Comparison of ENCODE assay signal across 1 cellular context in genomic region chr7:27169658-27170493, GRCh38.
TF ChIP-seq lines count a peak whose summit lies in the region.

No MANE protein-coding gene starts in this region.

TF ChIP-seq in HEK293, 187 proteins besides CTCF, POLR2A, EP300 and RAD21 (continued from another document and continues in another):
- TF ChIP-seq ZNF26 (tag by site-specific recombination; IDR thresholded peaks at IDR 0.05) (no peak), SALL2 (tag by site-specific recombination; IDR thresholded peaks at IDR 0.05; ENCODE audit: borderline replicate concordance) (no peak), HOXC10 (CRISPR knock-in tag; IDR thresholded peaks at IDR 0.05) (no peak), ZNF544 (tag by site-specific recombination; IDR thresholded peaks at IDR 0.05) (no peak), PRDM10 (tag by site-specific recombination; IDR thresholded peaks at IDR 0.05) (peak; percentile 72; the same call in 1 of the 2 replicates), ATF2 (tag by site-specific recombination; IDR thresholded peaks at IDR 0.05; ENCODE audit: low read depth) (no peak), SP3 (tag by site-specific recombination; IDR thresholded peaks at IDR 0.05) (0 out of 2 replicates have a peak, but pooled peaks have one; percentile 19), ZSCAN4 (tag by site-specific recombination; IDR thresholded peaks at IDR 0.05) (no peak), ZNF48 (tag by site-specific recombination; IDR thresholded peaks at IDR 0.05) (no peak), ZNF768 (tag by site-specific recombination; IDR thresholded peaks at IDR 0.05) (no peak), ZNF621 (tag by site-specific recombination; IDR thresholded peaks at IDR 0.05) (no peak), ZNF248 (tag by site-specific recombination; IDR thresholded peaks at IDR 0.05) (no peak), YY1 (tag by site-specific recombination; IDR thresholded peaks at IDR 0.05) (no peak), ZNF664 (tag by site-specific recombination; IDR thresholded peaks at IDR 0.05) (no peak), ZNF266 (tag by site-specific recombination; IDR thresholded peaks at IDR 0.05; ENCODE audit: low read depth) (no peak), ZNF610 (tag by site-specific recombination; IDR thresholded peaks at IDR 0.05; ENCODE audit: borderline replicate concordance) (no peak), ZBTB17 (tag by site-specific recombination; IDR thresholded peaks at IDR 0.05) (peak; percentile 53; the same call in 1 of the 2 replicates), ZNF561 (tag by site-specific recombination; IDR thresholded peaks at IDR 0.05; ENCODE audit: borderline replicate concordance) (no peak), ZNF239 (tag by site-specific recombination; IDR thresholded peaks at IDR 0.05) (no peak), KLF1 (tag by site-specific recombination; IDR thresholded peaks at IDR 0.05) (no peak), ZNF571 (tag by site-specific recombination; IDR thresholded peaks at IDR 0.05) (no peak), GLI4 (tag by site-specific recombination; IDR thresholded peaks at IDR 0.05) (no peak), ZBTB48 (tag by site-specific recombination; IDR thresholded peaks at IDR 0.05) (peak; percentile 37; the same call in 1 of the 2 replicates), ZNF423 (tag by site-specific recombination; IDR thresholded peaks at IDR 0.05) (no peak), ZSCAN18 (tag by site-specific recombination; IDR thresholded peaks at IDR 0.05) (no peak), ZNF548 (tag by site-specific recombination; IDR thresholded peaks at IDR 0.05) (no peak), HOXD13 (CRISPR knock-in tag; IDR thresholded peaks at IDR 0.05; ENCODE audit: borderline replicate concordance) (no peak), KLF7 (tag by site-specific recombination; IDR thresholded peaks at IDR 0.05; ENCODE audit: borderline replicate concordance) (0 out of 2 replicates have a peak, but pooled peaks have one; percentile 33), ZNF654 (tag by site-specific recombination; IDR thresholded peaks at IDR 0.05; ENCODE audit: low read depth) (no peak), ZNF692 (tag by site-specific recombination; IDR thresholded peaks at IDR 0.05) (no peak), BCL11B (tag by site-specific recombination; IDR thresholded peaks at IDR 0.05; ENCODE audit: low read depth) (peak; percentile 58; the same call in 1 of the 2 replicates), ZNF292 (tag by site-specific recombination; IDR thresholded peaks at IDR 0.05; ENCODE audit: borderline replicate concordance, low read depth) (no peak), GLIS2 (tag by site-specific recombination; IDR thresholded peaks at IDR 0.05) (peak; percentile 92), ZNF677 (tag by site-specific recombination; IDR thresholded peaks at IDR 0.05) (no peak), ZNF623 (tag by site-specific recombination; IDR thresholded peaks at IDR 0.05) (no peak), TSHZ1 (tag by site-specific recombination; IDR thresholded peaks at IDR 0.05; ENCODE audit: borderline replicate concordance) (no peak), ZNF626 (tag by site-specific recombination; IDR thresholded peaks at IDR 0.05) (no peak), ZSCAN30 (tag by site-specific recombination; IDR thresholded peaks at IDR 0.05) (0 out of 2 replicates have a peak, but pooled peaks have one; percentile 26), ZBTB10 (tag by site-specific recombination; IDR thresholded peaks at IDR 0.05) (peak; percentile 61; the same call in 1 of the 2 replicates), SP2 (tag by site-specific recombination; IDR thresholded peaks at IDR 0.05) (peak; percentile 56), ZNF704 (tag by site-specific recombination; IDR thresholded peaks at IDR 0.05) (no peak), FEZF1 (tag by site-specific recombination; IDR thresholded peaks at IDR 0.05) (no peak), ZNF707 (tag by site-specific recombination; IDR thresholded peaks at IDR 0.05) (no peak), ZSCAN5A (tag by site-specific recombination; IDR thresholded peaks at IDR 0.05) (no peak)
